Comparison of ENCODE assay signal across 35 cellular contexts in the genomic region with DNA sequence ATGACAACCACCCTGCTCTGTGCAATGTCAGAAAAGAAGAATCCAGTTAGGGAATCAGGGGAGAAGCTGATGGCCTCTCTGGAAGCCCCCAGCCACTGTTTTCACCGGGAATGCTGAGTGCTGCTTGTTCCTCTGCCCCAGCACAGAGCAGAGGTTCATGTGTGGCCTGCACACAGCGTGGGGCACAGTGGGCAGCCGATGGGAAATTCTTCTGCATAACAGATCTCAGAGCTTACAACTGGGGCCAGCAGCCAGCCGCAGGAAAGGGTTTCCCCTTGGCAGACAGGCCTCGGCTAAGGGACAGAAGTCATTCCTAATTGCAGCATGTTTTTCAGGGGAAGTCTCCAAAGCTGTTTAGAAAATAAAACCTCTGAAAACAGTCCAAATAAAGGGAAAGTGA. TPM values are rescaled to one million over a fixed set of nuclear protein-coding genes. Genes with fewer than 3 reads are reported as not detected.
"Had no signal": no experiment of that assay in that cellular context is flagged by ENCODE, and none has a peak within 500 bp of the region (broad histone marks: within the 10 kb centered on the region; RNA-seq: fewer than 3 reads in every experiment).

No MANE protein-coding gene starts in this region.

- H3K27ac ChIP-seq: gastrocnemius medialis, left lung, lower lobe of right lung, neutrophil, right lobe of liver, skin epidermis, uterus had no signal

- H3K9me3 Mint-ChIP-seq: activated CD8-positive, alpha-beta T cell treated with anti-CD3 and anti-CD28 coated beads for 36 hours; activated naive CD4-positive, alpha-beta T cell treated with anti-CD3 and anti-CD28 coated beads, Interleukin-2, amount 50 U/mL, for 24 hours; activated naive CD8-positive, alpha-beta T cell treated with anti-CD3 and anti-CD28 coated beads, Interleukin-2, amount 50 U/mL, for 24 hours; activated T-cell treated with anti-CD3 and anti-CD28 coated beads, Interleukin-2, amount 50 U/mL, for 4 hours; activated T-helper 17 cell treated with anti-CD3 and anti-CD28 coated beads, Interleukin-2, amount 50 U/mL, for 72 hours; natural killer cell treated with Interleukin-12 subunit alpha and Interleukin-12 subunit beta and Interleukin-15 and Interleukin-18, amount 100 ng/mL, for 72 hours; stimulated activated effector memory CD8-positive, alpha-beta T cell treated with anti-CD3 and anti-CD28 coated beads, Interleukin-12 subunit alpha, Interleukin-12 subunit beta, amount 100 ng/mL, for 72 hours; stimulated activated naive CD8-positive, alpha-beta T cell treated with anti-CD3 and anti-CD28 coated beads, Interleukin-15, amount 100 ng/mL, for 72 hours; T-helper 1 cell treated with Interleukin-12 subunit alpha and Interleukin-12 subunit beta and Interleukin-4 antibody, amounts not matched to agents 30 μg/mL and 1 μg/mL, for 36 hours; type B pancreatic cell had no signal

- H3K4me1 ChIP-seq: gastrocnemius medialis, left lung, lower lobe of right lung, right lobe of liver, uterus had no signal

- H3K27ac Mint-ChIP-seq: activated CD8-positive, alpha-beta T cell treated with anti-CD3 and anti-CD28 coated beads for 36 hours; activated naive CD4-positive, alpha-beta T cell treated with anti-CD3 and anti-CD28 coated beads, Interleukin-2, amount 50 U/mL, for 24 hours; activated naive CD8-positive, alpha-beta T cell treated with anti-CD3 and anti-CD28 coated beads, Interleukin-2, amount 50 U/mL, for 24 hours; activated T-helper 17 cell treated with anti-CD3 and anti-CD28 coated beads, Interleukin-2, amount 50 U/mL, for 72 hours; natural killer cell treated with Interleukin-12 subunit alpha and Interleukin-12 subunit beta and Interleukin-15 and Interleukin-18, amount 100 ng/mL, for 72 hours; progenitor cell of endocrine pancreas; stimulated activated effector memory CD8-positive, alpha-beta T cell treated with anti-CD3 and anti-CD28 coated beads, Interleukin-12 subunit alpha, Interleukin-12 subunit beta, amount 100 ng/mL, for 72 hours; T-helper 1 cell treated with Interleukin-12 subunit alpha and Interleukin-12 subunit beta and Interleukin-4 antibody, amounts not matched to agents 30 μg/mL and 1 μg/mL, for 36 hours; type B pancreatic cell had no signal

- H3K27me3 ChIP-seq: gastrocnemius medialis, neutrophil, right lobe of liver, uterus had no signal

- H3K36me3 ChIP-seq: gastrocnemius medialis, left lung, lower lobe of right lung, neutrophil, right lobe of liver, uterus had no signal

- H3K4me1 Mint-ChIP-seq: activated naive CD4-positive, alpha-beta T cell treated with anti-CD3 and anti-CD28 coated beads, Interleukin-2, amount 50 U/mL, for 24 hours; activated naive CD8-positive, alpha-beta T cell treated with anti-CD3 and anti-CD28 coated beads, Interleukin-2, amount 50 U/mL, for 24 hours; activated T-helper 17 cell treated with anti-CD3 and anti-CD28 coated beads, Interleukin-2, amount 50 U/mL, for 72 hours; stimulated activated effector memory CD8-positive, alpha-beta T cell treated with anti-CD3 and anti-CD28 coated beads, Interleukin-12 subunit alpha, Interleukin-12 subunit beta, amount 100 ng/mL, for 72 hours; stimulated activated naive CD8-positive, alpha-beta T cell treated with anti-CD3 and anti-CD28 coated beads, Interleukin-15, amount 100 ng/mL, for 72 hours had no signal

- H3K9me3 ChIP-seq: gastrocnemius medialis, left lung, lower lobe of right lung, mucosa of descending colon, neutrophil, right lobe of liver, uterus had no signal

- ATAC-seq: activated CD8-positive, alpha-beta T cell treated with anti-CD3 and anti-CD28 coated beads for 36 hours; activated naive CD8-positive, alpha-beta T cell treated with anti-CD3 and anti-CD28 coated beads, Interleukin-2, amount 50 U/mL, for 24 hours; activated T-cell treated with anti-CD3 and anti-CD28 coated beads, Interleukin-2, amount 50 U/mL, for 4 hours; activated T-helper 17 cell treated with anti-CD3 and anti-CD28 coated beads, Interleukin-2, amount 50 U/mL, for 72 hours; gastrocnemius medialis; left lung; lower lobe of right lung; mucosa of descending colon; natural killer cell treated with Interleukin-12 subunit alpha and Interleukin-12 subunit beta and Interleukin-15 and Interleukin-18, amount 100 ng/mL, for 72 hours; stimulated activated effector memory CD8-positive, alpha-beta T cell treated with anti-CD3 and anti-CD28 coated beads, Interleukin-12 subunit alpha, Interleukin-12 subunit beta, amount 100 ng/mL, for 72 hours; stimulated activated naive CD8-positive, alpha-beta T cell treated with anti-CD3 and anti-CD28 coated beads, Interleukin-15, amount 100 ng/mL, for 72 hours had no signal

- H3K36me3 Mint-ChIP-seq: activated naive CD4-positive, alpha-beta T cell treated with anti-CD3 and anti-CD28 coated beads, Interleukin-2, amount 50 U/mL, for 24 hours; natural killer cell treated with Interleukin-12 subunit alpha and Interleukin-12 subunit beta and Interleukin-15 and Interleukin-18, amount 100 ng/mL, for 72 hours; stimulated activated effector memory CD8-positive, alpha-beta T cell treated with anti-CD3 and anti-CD28 coated beads, Interleukin-12 subunit alpha, Interleukin-12 subunit beta, amount 100 ng/mL, for 72 hours; type B pancreatic cell had no signal

- H3K4me3 Mint-ChIP-seq: activated CD8-positive, alpha-beta T cell treated with anti-CD3 and anti-CD28 coated beads for 36 hours; activated naive CD4-positive, alpha-beta T cell treated with anti-CD3 and anti-CD28 coated beads, Interleukin-2, amount 50 U/mL, for 24 hours; activated naive CD8-positive, alpha-beta T cell treated with anti-CD3 and anti-CD28 coated beads, Interleukin-2, amount 50 U/mL, for 24 hours; activated T-cell treated with anti-CD3 and anti-CD28 coated beads, Interleukin-2, amount 50 U/mL, for 4 hours; activated T-helper 17 cell treated with anti-CD3 and anti-CD28 coated beads, Interleukin-2, amount 50 U/mL, for 72 hours; natural killer cell treated with Interleukin-12 subunit alpha and Interleukin-12 subunit beta and Interleukin-15 and Interleukin-18, amount 100 ng/mL, for 72 hours; stimulated activated effector memory CD8-positive, alpha-beta T cell treated with anti-CD3 and anti-CD28 coated beads, Interleukin-12 subunit alpha, Interleukin-12 subunit beta, amount 100 ng/mL, for 72 hours; stimulated activated naive CD8-positive, alpha-beta T cell treated with anti-CD3 and anti-CD28 coated beads, Interleukin-15, amount 100 ng/mL, for 72 hours; T-helper 1 cell treated with Interleukin-12 subunit alpha and Interleukin-12 subunit beta and Interleukin-4 antibody, amounts not matched to agents 30 μg/mL and 1 μg/mL, for 36 hours; type B pancreatic cell had no signal

- H3K4me3 ChIP-seq: gastrocnemius medialis, left lung, lower lobe of right lung, mucosa of descending colon, right lobe of liver, skin epidermis, uterus had no signal

- DNase-seq: activated CD4-positive, alpha-beta T cell treated with anti-CD3 and anti-CD28 coated beads for 1 hour; activated CD4-positive, alpha-beta T cell treated with anti-CD3 and anti-CD28 coated beads, Interleukin-2, amount 50 U/mL, for 1 hour; activated CD8-positive, alpha-beta T cell treated with anti-CD3 and anti-CD28 coated beads for 36 hours; activated gamma-delta T cell treated with Interleukin-2 at 50 U/mL for 16 hours; activated naive CD8-positive, alpha-beta T cell treated with anti-CD3 and anti-CD28 coated beads, Interleukin-2, amount 50 U/mL, for 24 hours; activated T-cell treated with anti-CD3 and anti-CD28 coated beads, Interleukin-2, amount 50 U/mL, for 4 hours; amygdala; effector CD8-positive, alpha-beta T cell; gastrocnemius medialis; kidney glomerular epithelial cell; left lung; lower lobe of right lung; mucosa of descending colon; right lobe of liver; stimulated activated CD4-positive, alpha-beta T cell treated with anti-CD3 and anti-CD28 coated beads, Interleukin-12 subunit alpha, Interleukin-12 subunit beta, amount 100 ng/mL, for 4 hours; stimulated activated CD4-positive, alpha-beta T cell treated with anti-CD3 and anti-CD28 coated beads, Interleukin-4, amount 100 ng/mL, for 24 hours; stimulated activated naive CD8-positive, alpha-beta T cell treated with anti-CD3 and anti-CD28 coated beads, Interleukin-15, amount 100 ng/mL, for 72 hours; SW 1271; T-helper 9 cell; uterus had no signal

RNA-seq across cellular contexts. Expression of gene HMGB4, which starts 22.6 kb away (rescaled TPM):
- total RNA-seq: activated CD8-positive, alpha-beta T cell treated with anti-CD3 and anti-CD28 coated beads for 36 hours; activated T-cell treated with anti-CD3 and anti-CD28 coated beads, Interleukin-2, amount 50 U/mL, for 4 hours; activated T-helper 17 cell treated with anti-CD3 and anti-CD28 coated beads, Interleukin-2, amount 50 U/mL, for 72 hours; dermis microvascular lymphatic vessel endothelial cell; epithelial cell of proximal tubule; gastrocnemius medialis; left lung; lower lobe of right lung; mesenteric fat pad; mucosa of descending colon; myocyte; natural killer cell treated with Interleukin-12 subunit alpha and Interleukin-12 subunit beta and Interleukin-15 and Interleukin-18, amount 100 ng/mL, for 72 hours; osteocyte; progenitor cell of endocrine pancreas; renal cortical epithelial cell; right lobe of liver; uterus had no signal
